Comparison of ENCODE assay signal across 11 cellular contexts in the genomic region with DNA sequence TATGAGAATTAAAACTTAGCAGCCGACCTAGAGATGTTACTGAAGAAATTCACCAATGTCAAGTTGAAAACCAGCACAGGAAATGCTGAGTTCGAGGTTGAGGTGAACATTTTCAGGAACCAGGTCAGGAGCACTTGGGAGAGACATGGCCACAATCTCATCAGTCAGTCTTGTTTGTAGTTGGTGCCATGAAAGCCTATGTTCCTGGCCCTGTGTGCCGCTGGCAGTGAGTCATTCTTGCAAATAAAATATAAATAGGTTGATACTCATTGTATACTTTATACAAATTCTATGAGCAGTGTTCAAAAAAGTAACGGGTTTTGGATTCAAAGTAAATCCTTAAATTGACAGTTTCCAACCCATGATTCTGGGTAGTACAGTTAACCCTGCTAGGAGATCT. TPM values are rescaled to one million over a fixed set of nuclear protein-coding genes. Genes with fewer than 3 reads are reported as not detected.
A peak's percentile ranks its signal among the peaks of the same experiment; 100 is the strongest.
DNase-seq lines count a peak whose midpoint lies in the region; ATAC-seq and TF ChIP-seq lines count a peak whose summit lies in the region.
"Had no signal": no experiment of that assay in that cellular context is flagged by ENCODE, and none has a peak within 500 bp of the region (broad histone marks: within the 10 kb centered on the region; RNA-seq: fewer than 3 reads in every experiment).

No MANE protein-coding gene starts in this region.

- H3K27me3 ChIP-seq in adrenal gland, result no peaks in the 10 kb centered on the region

- no peak overlapping the region for H3K27ac ChIP-seq in adrenal gland

- TF ChIP-seq POLR2A in adrenal gland (IDR thresholded peaks at IDR 0.05), result no peak

- H3K36me3 Mint-ChIP-seq in activated T-cell treated with anti-CD3 and anti-CD28 coated beads, Interleukin-2, amount 50 U/mL, for 4 hours (ENCODE audit: insufficient read depth), result peaks cover 2% of the 10 kb centered on the region
- H3K36me3 Mint-ChIP-seq in T-helper 17 cell (ENCODE audit: low read depth), result peaks cover 3% of the 10 kb centered on the region
- no peaks in the 10 kb centered on the region for H3K36me3 Mint-ChIP-seq in stimulated activated naive B cell treated with anti-CD40 and anti-IgM and Interleukin-4, amounts not matched to agents 10 μg/mL and 1 μg/mL and 100 μg/mL, for 72 hours

- intact Hi-C loops in left cardiac atrium (cut with DNase I), result loop anchor here in 1 of 2 donors (10.0 kb wide), 1 partner anchor 151 kb away; a partner anchor contains a TSS
- intact Hi-C loops in adrenal gland (cut with DNase I), result loop anchor here in 1 of 2 donors (10.0 kb wide), 1 partner anchor 101 kb away; no protein-coding TSS in a partner anchor

- no peaks in the 10 kb centered on the region for H3K9me3 Mint-ChIP-seq in activated T-cell treated with anti-CD3 and anti-CD28 coated beads, Interleukin-2, amount 50 U/mL, for 4 hours
- H3K9me3 Mint-ChIP-seq in stimulated activated naive B cell treated with anti-CD40 and anti-IgM and Interleukin-4, amounts not matched to agents 10 μg/mL and 1 μg/mL and 100 μg/mL, for 72 hours, result no peaks in the 10 kb centered on the region

- no peak for ATAC-seq in activated T-cell treated with anti-CD3 and anti-CD28 coated beads, Interleukin-2, amount 50 U/mL, for 4 hours
- ATAC-seq in T-helper 17 cell, result no peak
- no peak for ATAC-seq in stimulated activated naive B cell treated with anti-CD40 and anti-IgM and Interleukin-4, amounts not matched to agents 10 μg/mL and 1 μg/mL and 100 μg/mL, for 72 hours (replicated peaks)
- no peak for ATAC-seq in left cardiac atrium

- H3K4me3 ChIP-seq in fibroblast of the aortic adventitia (ENCODE audit: low read depth, low read length) (peak overlapping the region; percentile 93), adrenal gland (no peak overlapping the region)

- H3K4me1 Mint-ChIP-seq in activated T-cell treated with anti-CD3 and anti-CD28 coated beads, Interleukin-2, amount 50 U/mL, for 4 hours (ENCODE audit: low read depth), result peaks cover 58% of the 10 kb centered on the region
- peaks cover 36% of the 10 kb centered on the region for H3K4me1 Mint-ChIP-seq in T-helper 17 cell
- H3K4me1 Mint-ChIP-seq in stimulated activated naive B cell treated with anti-CD40 and anti-IgM and Interleukin-4, amounts not matched to agents 10 μg/mL and 1 μg/mL and 100 μg/mL, for 72 hours, result peaks cover 24 to 44% of the 10 kb centered on the region in 2 donors

- TF ChIP-seq CTCF in fibroblast of the aortic adventitia (IDR thresholded peaks at IDR 0.05; ENCODE audit: insufficient read depth, low read length) (no peak), adrenal gland (IDR thresholded peaks at IDR 0.05) (no peak)

- peaks cover 0 to 21% of the 10 kb centered on the region in 2 donors for H3K4me1 ChIP-seq in adrenal gland (replicated peaks in 1 of 2)

- H3K36me3 ChIP-seq in adrenal gland (replicated peaks in 1 of 2), result no peaks in the 10 kb centered on the region

- peak overlapping the region; percentile 93 for H3K27ac Mint-ChIP-seq in T-helper 17 cell
- no peak overlapping the region for H3K27ac Mint-ChIP-seq in stimulated activated naive B cell treated with anti-CD40 and anti-IgM and Interleukin-4, amounts not matched to agents 10 μg/mL and 1 μg/mL and 100 μg/mL, for 72 hours

- H3K9me3 ChIP-seq in T-helper 17 cell (ENCODE audit: control insufficient read depth, low read length, poor library complexity, severe bottlenecking), result no peaks in the 10 kb centered on the region
- H3K9me3 ChIP-seq in adrenal gland (replicated peaks in 1 of 3), result no peaks in the 10 kb centered on the region

- H3K27me3 Mint-ChIP-seq in activated T-cell treated with anti-CD3 and anti-CD28 coated beads, Interleukin-2, amount 50 U/mL, for 4 hours (ENCODE audit: low read depth), result no peaks in the 10 kb centered on the region
- H3K27me3 Mint-ChIP-seq in T-helper 17 cell, result no peaks in the 10 kb centered on the region
- no peaks in the 10 kb centered on the region for H3K27me3 Mint-ChIP-seq in stimulated activated naive B cell treated with anti-CD40 and anti-IgM and Interleukin-4, amounts not matched to agents 10 μg/mL and 1 μg/mL and 100 μg/mL, for 72 hours

- WGBS in adrenal gland, 4 donors, result 49 to 56% (median 52%) methylated on average over 4 of the region's 4 CpGs

- peak overlapping the region; percentile 81 for H3K4me3 Mint-ChIP-seq in activated T-cell treated with anti-CD3 and anti-CD28 coated beads, Interleukin-2, amount 50 U/mL, for 4 hours
- peak overlapping the region; percentile 96 for H3K4me3 Mint-ChIP-seq in T-helper 17 cell
- peak overlapping the region; percentile 78 to 99 for H3K4me3 Mint-ChIP-seq in stimulated activated naive B cell treated with anti-CD40 and anti-IgM and Interleukin-4, amounts not matched to agents 10 μg/mL and 1 μg/mL and 100 μg/mL, for 72 hours

- DNase-seq in activated T-cell treated with anti-CD3 and anti-CD28 coated beads, Interleukin-2, amount 50 U/mL, for 4 hours, result no peak
- no peak for DNase-seq in activated T-cell treated with anti-CD3 and anti-CD28 coated beads, Interleukin-2, amount 50 U/mL, for 1 hour
- DNase-seq in T-helper 17 cell, result no peak
- DNase-seq in fibroblast of the aortic adventitia (ENCODE audit: low read depth), result peak; percentile 43
- no peak for DNase-seq in stimulated activated naive B cell treated with anti-CD40 and anti-IgM and Interleukin-4, amounts not matched to agents 10 μg/mL and 1 μg/mL and 100 μg/mL, for 72 hours
- DNase-seq in left cardiac atrium, result no peak
- no peak for DNase-seq in AG08395 (ENCODE audit: low spot score)
- no peak for DNase-seq in adrenal gland
- DNase-seq: DMS153; NCI-H1105 treated with DMSO at 0.1 percent for 48 hours; stimulated activated CD4-positive, alpha-beta T cell treated with anti-CD3 and anti-CD28 coated beads, Interleukin-1b, Interleukin-23, amount 100 ng/mL, for 48 hours had no signal

RNA-seq across cellular contexts. Expression of a gene that starts 1.5 kb away (rescaled TPM):
- under 1 TPM; 0.22 to 0.69 (median 0.38) TPM for total RNA-seq in activated T-cell treated with anti-CD3 and anti-CD28 coated beads, Interleukin-2, amount 50 U/mL, for 4 hours
- total RNA-seq in T-helper 17 cell (1 to 10 TPM in 1 of 2 donors, under 1 TPM in 1; 0.67 to 1.7 TPM), fibroblast of the aortic adventitia (ENCODE audit: low replicate concordance) (1.4 and 4.2 TPM in 2 replicates), left cardiac atrium (under 1 TPM; 0.50 to 0.52 TPM), adrenal gland (under 1 TPM in 6 of 8 donors, not detected in 2; 0.11 to 0.60 (median 0.18) TPM)
- under 1 TPM; 0.20 to 0.56 (median 0.51) TPM for polyA plus RNA-seq in adrenal gland
